Comparison of ENCODE assay signal across 1 cellular context in the genomic region with DNA sequence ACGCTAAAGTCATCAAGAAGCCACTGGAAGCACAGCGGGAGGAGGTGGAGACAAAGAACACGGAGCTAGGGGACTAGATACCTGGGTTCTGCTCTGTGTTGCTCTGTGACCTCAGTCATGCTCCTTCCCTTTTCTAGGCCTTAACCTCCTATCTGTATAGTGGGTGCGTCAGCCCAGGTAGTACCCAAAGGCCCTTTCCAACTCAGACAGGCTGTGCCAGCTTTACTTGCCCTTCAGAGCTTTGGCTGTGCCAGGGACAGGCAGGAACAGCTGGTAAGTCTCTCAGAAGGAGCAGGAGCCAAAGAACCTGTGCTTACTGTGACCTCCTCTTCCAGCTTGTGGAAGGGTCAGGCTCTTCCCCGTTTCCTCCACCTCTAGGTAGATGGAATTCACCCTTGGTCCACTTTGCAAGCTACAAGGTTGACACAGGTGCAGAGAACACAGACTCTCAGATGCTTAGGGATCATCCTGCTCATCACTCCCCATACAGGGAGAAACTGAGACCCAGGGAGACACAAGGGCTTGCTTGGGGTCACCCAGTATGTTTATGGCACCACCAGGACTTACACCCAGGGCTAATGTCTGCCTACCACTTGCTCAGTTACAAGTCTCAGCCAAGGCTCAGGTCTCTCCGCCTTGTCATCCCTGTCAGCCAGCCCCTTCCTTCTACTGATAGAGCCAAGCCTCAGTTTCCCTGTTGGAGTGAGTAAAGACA.
TF ChIP-seq lines count a peak whose summit lies in the region.

No MANE protein-coding gene starts in this region.

TF ChIP-seq in GM23338, 12 proteins besides CTCF, POLR2A, EP300 and RAD21 (continued from another document):
- TF ChIP-seq JUNB (IDR thresholded peaks at IDR 0.05; ENCODE audit: unreplicated experiment) (no peak), NANOG (IDR thresholded peaks at IDR 0.05; ENCODE audit: borderline replicate concordance) (no peak), STAT1 (IDR thresholded peaks at IDR 0.05; ENCODE audit: unreplicated experiment) (no peak), ZNF331 (CRISPR knock-in tag; IDR thresholded peaks at IDR 0.05; ENCODE audit: low read depth) (no peak)
